12 cellular contexts compared by ENCODE assay signal in genomic region chr1:41474490-41475271, GRCh38. TPM values are rescaled to one million over a fixed set of nuclear protein-coding genes. Genes with fewer than 3 reads are reported as not detected.
DNase-seq lines count a peak whose midpoint lies in the region; ATAC-seq and TF ChIP-seq lines count a peak whose summit lies in the region.
"Had no signal": no experiment of that assay in that cellular context is flagged by ENCODE, and none has a peak within 500 bp of the region (broad histone marks: within the 10 kb centered on the region; RNA-seq: fewer than 3 reads in every experiment).

No MANE protein-coding gene starts in this region.

- H3K27ac Mint-ChIP-seq in brain: peak overlapping the region; percentile 84 to 93 (median 89)
- no peak overlapping the region for H3K27ac Mint-ChIP-seq in activated T-cell treated with anti-CD3 and anti-CD28 coated beads, Interleukin-2, amount 50 U/mL, for 24 hours
- H3K27ac Mint-ChIP-seq in CD8-positive, alpha-beta T cell: no peak overlapping the region
- H3K27ac Mint-ChIP-seq: activated naive CD4-positive, alpha-beta T cell treated with anti-CD3 and anti-CD28 coated beads, Interleukin-2, amount 50 U/mL, for 24 hours; stimulated activated naive B cell treated with anti-CD40 and anti-IgM and Interleukin-4, amounts not matched to agents 10 μg/mL and 1 μg/mL and 100 μg/mL, for 72 hours had no signal

- no peak overlapping the region for H3K4me3 ChIP-seq in spleen
- no peak overlapping the region for H3K4me3 ChIP-seq in CD8-positive, alpha-beta T cell (ENCODE audit: low read depth, low read length)

- ATAC-seq in left colon (peak; percentile 21), HG03175 (IDR thresholded peaks at IDR 0.05; ENCODE audit: unreplicated experiment) (no peak)
- no peak for ATAC-seq in CD8-positive, alpha-beta T cell
- ATAC-seq: stimulated activated naive B cell treated with anti-CD40 and anti-IgM and Interleukin-4, amounts not matched to agents 10 μg/mL and 1 μg/mL and 100 μg/mL, for 72 hours had no signal

- H3K4me1 Mint-ChIP-seq in brain: peaks cover 76% of the 10 kb centered on the region
- H3K4me1 Mint-ChIP-seq in activated T-cell treated with anti-CD3 and anti-CD28 coated beads, Interleukin-2, amount 50 U/mL, for 24 hours (ENCODE audit: low read depth): no peaks in the 10 kb centered on the region
- H3K4me1 Mint-ChIP-seq in CD8-positive, alpha-beta T cell (ENCODE audit: low read depth): no peaks in the 10 kb centered on the region
- H3K4me1 Mint-ChIP-seq: activated naive CD4-positive, alpha-beta T cell treated with anti-CD3 and anti-CD28 coated beads, Interleukin-2, amount 50 U/mL, for 24 hours; stimulated activated naive B cell treated with anti-CD40 and anti-IgM and Interleukin-4, amounts not matched to agents 10 μg/mL and 1 μg/mL and 100 μg/mL, for 72 hours had no signal

- POLR2A ChIA-PET in CD8-positive, alpha-beta T cell (lab: Charles Lee): no interaction called here

- H3K27me3 ChIP-seq in spleen (replicated peaks in 1 of 7): no peaks in the 10 kb centered on the region
- no peaks in the 10 kb centered on the region for H3K27me3 ChIP-seq in CD8-positive, alpha-beta T cell (ENCODE audit: insufficient read depth, low read length)

- H3K9me3 ChIP-seq in spleen: no peaks in the 10 kb centered on the region
- no peaks in the 10 kb centered on the region for H3K9me3 ChIP-seq in CD8-positive, alpha-beta T cell (ENCODE audit: low read length)

- peak overlapping the region in 4 of 5 experiments; percentile 6 to 51 (median 33) for H3K4me3 Mint-ChIP-seq in brain
- no peak overlapping the region for H3K4me3 Mint-ChIP-seq in activated T-cell treated with anti-CD3 and anti-CD28 coated beads, Interleukin-2, amount 50 U/mL, for 24 hours
- H3K4me3 Mint-ChIP-seq in CD8-positive, alpha-beta T cell: no peak overlapping the region
- H3K4me3 Mint-ChIP-seq: activated naive CD4-positive, alpha-beta T cell treated with anti-CD3 and anti-CD28 coated beads, Interleukin-2, amount 50 U/mL, for 24 hours; stimulated activated naive B cell treated with anti-CD40 and anti-IgM and Interleukin-4, amounts not matched to agents 10 μg/mL and 1 μg/mL and 100 μg/mL, for 72 hours had no signal

- WGBS in spleen, 5 donors: 62 to 80% (median 75%) methylated on average over 11 to 17 of the region's 17 CpGs

- TF ChIP-seq POLR2A in spleen (IDR thresholded peaks at IDR 0.05): no peak

- H3K4me1 ChIP-seq in spleen: peaks cover 0 to 54% (median 19%) of the 10 kb centered on the region in 6 donors
- H3K4me1 ChIP-seq in CD8-positive, alpha-beta T cell (ENCODE audit: insufficient read depth, low read length): no peaks in the 10 kb centered on the region

- no peaks in the 10 kb centered on the region for H3K36me3 Mint-ChIP-seq in brain
- no peaks in the 10 kb centered on the region for H3K36me3 Mint-ChIP-seq in activated T-cell treated with anti-CD3 and anti-CD28 coated beads, Interleukin-2, amount 50 U/mL, for 24 hours (ENCODE audit: low read depth)
- H3K36me3 Mint-ChIP-seq in CD8-positive, alpha-beta T cell: no peaks in the 10 kb centered on the region
- H3K36me3 Mint-ChIP-seq: activated naive CD4-positive, alpha-beta T cell treated with anti-CD3 and anti-CD28 coated beads, Interleukin-2, amount 50 U/mL, for 24 hours; stimulated activated naive B cell treated with anti-CD40 and anti-IgM and Interleukin-4, amounts not matched to agents 10 μg/mL and 1 μg/mL and 100 μg/mL, for 72 hours had no signal

- peaks cover 5% of the 10 kb centered on the region for H3K27me3 Mint-ChIP-seq in brain
- peaks cover under 1% of the 10 kb centered on the region for H3K27me3 Mint-ChIP-seq in activated T-cell treated with anti-CD3 and anti-CD28 coated beads, Interleukin-2, amount 50 U/mL, for 24 hours
- peaks cover 2% of the 10 kb centered on the region for H3K27me3 Mint-ChIP-seq in CD8-positive, alpha-beta T cell (ENCODE audit: low read depth)
- H3K27me3 Mint-ChIP-seq: activated naive CD4-positive, alpha-beta T cell treated with anti-CD3 and anti-CD28 coated beads, Interleukin-2, amount 50 U/mL, for 24 hours had no signal

- H3K36me3 ChIP-seq in spleen: no peaks in the 10 kb centered on the region
- no peaks in the 10 kb centered on the region for H3K36me3 ChIP-seq in CD8-positive, alpha-beta T cell (ENCODE audit: insufficient read depth, low read length)

- intact Hi-C loops in left colon (cut with DNase I, micrococcal nuclease) (no loop called here), spleen (cut with DNase I; ENCODE audit: low total_unique reads) (no loop called here)
- intact Hi-C loops in CD8-positive, alpha-beta T cell (cut with DNase I, micrococcal nuclease): no loop called here

- H3K9me3 Mint-ChIP-seq in brain: peaks cover 0 to 7% (median 0%) of the 10 kb centered on the region in 5 experiments
- H3K9me3 Mint-ChIP-seq in activated T-cell treated with anti-CD3 and anti-CD28 coated beads, Interleukin-2, amount 50 U/mL, for 24 hours: no peaks in the 10 kb centered on the region
- no peaks in the 10 kb centered on the region for H3K9me3 Mint-ChIP-seq in CD8-positive, alpha-beta T cell
- H3K9me3 Mint-ChIP-seq: activated naive CD4-positive, alpha-beta T cell treated with anti-CD3 and anti-CD28 coated beads, Interleukin-2, amount 50 U/mL, for 24 hours; stimulated activated naive B cell treated with anti-CD40 and anti-IgM and Interleukin-4, amounts not matched to agents 10 μg/mL and 1 μg/mL and 100 μg/mL, for 72 hours had no signal

- peak overlapping the region in 3 of 8 donors; percentile 1 to 22 (median 11) for H3K27ac ChIP-seq in spleen
- H3K27ac ChIP-seq in CD8-positive, alpha-beta T cell (ENCODE audit: low read depth, low read length): no peak overlapping the region

- no peak for TF ChIP-seq CTCF in brain (conservative IDR thresholded peaks at IDR 0.05)
- no peak for TF ChIP-seq CTCF in spleen (IDR thresholded peaks at IDR 0.05 in 8 of 11, conservative IDR thresholded peaks at IDR 0.05 in 3 of 11)
- no peak for TF ChIP-seq CTCF in CD8-positive, alpha-beta T cell (IDR thresholded peaks at IDR 0.05)

- CTCF ChIA-PET in CD8-positive, alpha-beta T cell (lab: Charles Lee): interaction anchor here (1.4 kb wide), 1 partner anchor 40 kb away, joined by 4 read pairs; no protein-coding TSS in a partner anchor

- DNase-seq in LoVo (ENCODE audit: low spot score) (peak; percentile 38), left colon (peak in 1 of 2 donors; percentile 54), spleen (peak; percentile 64), NCI-H345 (lab: John Stamatoyannopoulos, UW) (no peak)
- DNase-seq in activated T-cell treated with anti-CD3 and anti-CD28 coated beads, Interleukin-2, amount 50 U/mL, for 24 hours: no peak
- no peak for DNase-seq in CD8-positive, alpha-beta T cell
- DNase-seq: DMS53; stimulated activated naive B cell treated with anti-CD40 and anti-IgM and Interleukin-4, amounts not matched to agents 10 μg/mL and 1 μg/mL and 100 μg/mL, for 72 hours had no signal

RNA-seq across cellular contexts. Expression of gene EDN2, which starts 9.8 kb away (rescaled TPM):
- polyA plus RNA-seq in brain (ENCODE audit: insufficient read depth, low read depth, low replicate concordance) (not detected), spleen (not detected)
- total RNA-seq in left colon (10 to 100 TPM in 1 of 2 donors, 1 to 10 TPM in 1; 4.8 to 19.3 TPM), spleen (not detected)
- total RNA-seq in CD8-positive, alpha-beta T cell: under 1 TPM; 0.43 to 0.75 TPM
- total RNA-seq: posterior vena cava had no signal

Comparison
In these comparisons a context has a peak if more than half of its experiments do, and no peak if none do; other contexts are left out.
1. DNase-seq: peak in LoVo (single experiment) and spleen (single experiment); none in activated T-cell treated with anti-CD3 and anti-CD28 coated beads, Interleukin-2, amount 50 U/mL, for 24 hours (single experiment), CD8-positive, alpha-beta T cell (0 of 7) and NCI-H345 (single experiment).
2. H3K27ac Mint-ChIP-seq: peak in brain (5 of 5); none in activated T-cell treated with anti-CD3 and anti-CD28 coated beads, Interleukin-2, amount 50 U/mL, for 24 hours (single experiment) and CD8-positive, alpha-beta T cell (single experiment).
3. H3K4me3 Mint-ChIP-seq: peak in brain (4 of 5); none in activated T-cell treated with anti-CD3 and anti-CD28 coated beads, Interleukin-2, amount 50 U/mL, for 24 hours (single experiment) and CD8-positive, alpha-beta T cell (single experiment).